Comparison of ENCODE assay signal across 13 cellular contexts in genomic region chr13:113855012-113855921, GRCh38. TPM values are rescaled to one million over a fixed set of nuclear protein-coding genes. Genes with fewer than 3 reads are reported as not detected.
DNase-seq lines count a peak whose midpoint lies in the region; ATAC-seq, FAIRE-seq and TF ChIP-seq lines count a peak whose summit lies in the region.
"Had no signal": no experiment of that assay in that cellular context is flagged by ENCODE, and none has a peak within 500 bp of the region (broad histone marks: within the 10 kb centered on the region; RNA-seq: fewer than 3 reads in every experiment).

No MANE protein-coding gene starts in this region.

- H3K27me3 ChIP-seq in DND-41 (ENCODE audit: insufficient read depth, low read length, poor library complexity) (no peaks in the 10 kb centered on the region), heart left ventricle (no peaks in the 10 kb centered on the region)
- no peaks in the 10 kb centered on the region for H3K27me3 ChIP-seq in CD4-positive, alpha-beta T cell (ENCODE audit: control insufficient read depth, insufficient read depth, low read length)

- H3K9ac ChIP-seq in DND-41 (ENCODE audit: low read depth, low read length), result no peak overlapping the region

- TF ChIP-seq CTCF in DND-41 (IDR thresholded peaks at IDR 0.05; ENCODE audit: borderline replicate concordance, extremely low read depth, low read length, poor library complexity, severe bottlenecking), result no peak
- TF ChIP-seq CTCF in RWPE1 (conservative IDR thresholded peaks at IDR 0.05; ENCODE audit: low read depth), result no peak
- TF ChIP-seq CTCF in heart left ventricle (IDR thresholded peaks at IDR 0.05), result no peak
- TF ChIP-seq CTCF in CD4-positive, alpha-beta T cell (IDR thresholded peaks at IDR 0.05), result no peak

- no peak overlapping the region for H2AFZ ChIP-seq in DND-41 (ENCODE audit: low read depth, low read length)

- H3K4me1 ChIP-seq in DND-41 (ENCODE audit: insufficient read depth, low read length), result peaks cover 34% of the 10 kb centered on the region
- peaks cover 19 to 85% (median 66%) of the 10 kb centered on the region in 12 donors for H3K4me1 ChIP-seq in heart left ventricle

- H3K4me2 ChIP-seq in DND-41 (ENCODE audit: insufficient read depth, low read length), result peak overlapping the region; percentile 51; the same call in 1 of the 2 replicates

- peak; percentile 7 for DNase-seq in DND-41
- no peak for DNase-seq in RWPE1 (ENCODE audit: low spot score)
- DNase-seq in heart left ventricle, result peak in 4 of 5 donors; percentile 57 to 80 (median 70)
- no peak for DNase-seq in sciatic nerve (ENCODE audit: low spot score)
- DNase-seq in CD4-positive, alpha-beta T cell, result no peak
- no peak for DNase-seq in RCC 7860 (ENCODE audit: low spot score)
- DNase-seq: CD8-positive, alpha-beta memory T cell; effector memory CD4-positive, alpha-beta T cell; NCI-H2081 had no signal

- no peaks in the 10 kb centered on the region for H4K20me1 ChIP-seq in DND-41 (ENCODE audit: insufficient read depth, low read length)

- H3K27ac Mint-ChIP-seq in CD4-positive, alpha-beta T cell, result no peak overlapping the region
- H3K27ac Mint-ChIP-seq: CD8-positive, alpha-beta memory T cell had no signal

- POLR2A ChIA-PET in RWPE1 (lab: Yijun Ruan, JAX; ENCODE audit: low non-redundant PET), result no interaction called here
- POLR2A ChIA-PET in CD4-positive, alpha-beta T cell (lab: Charles Lee), result no interaction called here

- H3K4me3 ChIP-seq in DND-41 (ENCODE audit: low read depth in 1 of 2, low read length in 2 of 2) (no peak overlapping the region), heart left ventricle (no peak overlapping the region)

- no peaks in the 10 kb centered on the region for H3K79me2 ChIP-seq in DND-41 (ENCODE audit: insufficient read depth, low read length)

- ATAC-seq in DND-41 (ENCODE audit: insufficient read depth, low read depth) (peak; percentile 2; the same call in 1 of the 3 replicates), heart left ventricle (peak; percentile 69 to 79 (median 73)), sciatic nerve (peak; percentile 1), GM18861 (IDR thresholded peaks at IDR 0.05; ENCODE audit: unreplicated experiment) (no peak), GM21526 (IDR thresholded peaks at IDR 0.05; ENCODE audit: low FRiP score, unreplicated experiment) (no peak)
- no peak for ATAC-seq in CD4-positive, alpha-beta T cell (ENCODE audit: poor library complexity)

- intact Hi-C loops in heart left ventricle (cut with DNase I) (loop anchor here in 1 of 10 donors (1.0 kb wide), 1 partner anchor 8 kb away; no protein-coding TSS in a partner anchor), sciatic nerve (cut with DNase I) (no loop called here)
- intact Hi-C loops in CD4-positive, alpha-beta T cell (cut with DNase I, micrococcal nuclease), result no loop called here

- H3K36me3 ChIP-seq in DND-41 (ENCODE audit: insufficient read depth, low read length) (no peaks in the 10 kb centered on the region), heart left ventricle (peaks cover 0 to 20% (median 0%) of the 10 kb centered on the region in 9 donors)
- H3K36me3 ChIP-seq: neutrophil had no signal

- H3K4me3 Mint-ChIP-seq in CD4-positive, alpha-beta T cell, result no peak overlapping the region

- 41 to 65% (median 59%) methylated on average over 19 to 33 of the region's 33 CpGs for WGBS in heart left ventricle, 4 donors

- H3K27me3 Mint-ChIP-seq in CD4-positive, alpha-beta T cell, result peaks cover 37% of the 10 kb centered on the region

- no peak for FAIRE-seq in RCC 7860 (lab: Jason Lieb, UNC)

- no peak for TF ChIP-seq POLR2A in heart left ventricle (IDR thresholded peaks at IDR 0.05)

- peaks cover 17% of the 10 kb centered on the region for H3K4me1 Mint-ChIP-seq in CD4-positive, alpha-beta T cell (ENCODE audit: low read depth)

- no peaks in the 10 kb centered on the region for H3K9me3 Mint-ChIP-seq in CD4-positive, alpha-beta T cell
- H3K9me3 Mint-ChIP-seq: CD8-positive, alpha-beta memory T cell had no signal

- H3K27ac ChIP-seq in DND-41 (ENCODE audit: low read length) (peak overlapping the region; percentile 62), RWPE1 (peak overlapping the region; percentile 65), heart left ventricle (peak overlapping the region in 10 of 12 donors; percentile 2 to 78 (median 42))
- no peak overlapping the region for H3K27ac ChIP-seq in CD4-positive, alpha-beta T cell (ENCODE audit: low read depth, low read length)
- H3K27ac ChIP-seq: neutrophil had no signal

- CTCF ChIA-PET in RWPE1 (lab: Yijun Ruan, JAX), result no interaction called here
- CTCF ChIA-PET in CD4-positive, alpha-beta T cell (lab: Charles Lee), result no interaction called here

- no peaks in the 10 kb centered on the region for H3K36me3 Mint-ChIP-seq in CD4-positive, alpha-beta T cell (ENCODE audit: low read depth)
- H3K36me3 Mint-ChIP-seq: CD8-positive, alpha-beta memory T cell had no signal

- H3K9me3 ChIP-seq in DND-41 (ENCODE audit: insufficient read depth, low read length, severe bottlenecking) (no peaks in the 10 kb centered on the region), heart left ventricle (no peaks in the 10 kb centered on the region)
- no peaks in the 10 kb centered on the region for H3K9me3 ChIP-seq in CD4-positive, alpha-beta T cell (ENCODE audit: control insufficient read depth, low read length)

RNA-seq across cellular contexts. Expression of gene GAS6, which starts 8.6 kb away (rescaled TPM):
- total RNA-seq in heart left ventricle (100 to 1,000 TPM; 125 to 438 (median 183) TPM), sciatic nerve (302 TPM)
- 100 to 1,000 TPM in 1 of 2 donors, 10 to 100 TPM in 1; 96.7 to 249 TPM for polyA plus RNA-seq in heart left ventricle
- total RNA-seq in CD4-positive, alpha-beta T cell, result 1 to 10 TPM in 1 of 2 experiments, under 1 TPM in 1; 0.52 to 1.0 TPM
- total RNA-seq: OCI-LY7 had no signal

Comparison
In these comparisons a context has a peak if more than half of its experiments do, and no peak if none do; other contexts are left out.
1. ATAC-seq: peak in DND-41 (single experiment), heart left ventricle (4 of 4) and sciatic nerve (single experiment); none in CD4-positive, alpha-beta T cell (single experiment), GM18861 (single experiment) and GM21526 (single experiment).
2. DNase-seq: peak in DND-41 (single experiment) and heart left ventricle (4 of 5); none in RWPE1 (single experiment), sciatic nerve (single experiment), CD4-positive, alpha-beta T cell (0 of 10) and RCC 7860 (single experiment).
3. RNA of gene GAS6, which starts 8.6 kb away (total RNA-seq): 302 TPM in sciatic nerve (single experiment) and 125 to 438 TPM in heart left ventricle; 0.52 to 1.0 TPM in CD4-positive, alpha-beta T cell; every median in the first group is over 10 times any median in the second.